ENCODE assay signal across 24 cellular contexts in the genomic region with DNA sequence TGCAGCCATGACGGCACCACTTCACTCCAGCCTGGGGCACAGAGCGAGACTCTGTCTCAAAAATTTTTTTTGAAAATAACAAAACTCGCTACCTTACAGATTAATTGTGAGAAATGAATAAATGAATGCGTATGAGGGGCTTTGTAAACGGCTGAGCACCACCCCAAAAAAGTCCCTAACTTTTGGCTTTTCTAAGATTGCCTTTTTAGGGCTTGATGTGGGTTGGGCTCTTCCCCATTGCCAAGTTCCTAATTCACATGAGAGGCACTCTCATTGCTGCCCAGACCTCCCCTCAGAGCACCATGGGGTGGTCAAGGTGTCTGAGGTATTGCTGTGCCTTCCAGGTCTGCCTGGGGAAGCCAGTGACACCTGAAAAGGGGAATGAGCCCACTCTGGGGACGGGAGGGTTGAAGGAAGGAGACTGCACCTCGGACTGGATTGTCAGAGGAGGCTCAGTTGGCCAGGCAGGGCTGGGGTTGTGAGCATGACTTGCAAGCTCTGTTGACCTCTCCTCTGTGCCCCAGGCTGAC.
DNase-seq lines count a peak whose midpoint lies in the region; ATAC-seq, FAIRE-seq and TF ChIP-seq lines count a peak whose summit lies in the region.
"Had no signal": no experiment of that assay in that cellular context is flagged by ENCODE, and none has a peak within 500 bp of the region (broad histone marks: within the 10 kb centered on the region; RNA-seq: fewer than 3 reads in every experiment).

No MANE protein-coding gene starts in this region.

- SMC1A ChIA-PET in GM12878 (lab: Charles Lee; ENCODE audit: uncharacterized antibody, unreplicated experiment): interaction anchor here (0.6 to 15.3 kb wide), 14 partner anchors 9 to 204 kb away, joined by 3 to 246 read pairs (median 26); partner anchors contain the start of gene PRKCE

- in situ Hi-C loops in GM12878 (cut with MboI): no loop called here

- POLR2A ChIA-PET in GM12878 (lab: Charles Lee): interaction anchor here (0.9 to 11.1 kb wide), 5 partner anchors 13 to 186 kb away, joined by 3 to 77 read pairs (median 12); partner anchors contain the start of gene PRKCE

- H3K36me3 ChIP-seq in GM12878 (ENCODE audit: control insufficient read depth in 2 of 2, insufficient read depth in 2 of 2, low read length in 1 of 2) (no peaks in the 10 kb centered on the region), thyroid gland (no peaks in the 10 kb centered on the region)

- H3K4me1 ChIP-seq in GM12878 (ENCODE audit: control insufficient read depth, insufficient read depth, low read length) (peaks cover 91% of the 10 kb centered on the region), thyroid gland (no peaks in the 10 kb centered on the region)

- DNase-seq in CD1c-positive myeloid dendritic cell (ENCODE audit: extremely low spot score) (peak; percentile 18), GM19239 (ENCODE audit: insufficient read length, low spot score) (no peak), GM12878 (ENCODE audit: low read depth, low spot score) (no peak), thyroid gland (no peak), HUDEP-2 (lab: John Stamatoyannopoulos, UW; ENCODE audit: unreplicated experiment in 76 of 76) (no peak), NCI-H226 (no peak)
- no peak for DNase-seq in stimulated activated naive B cell treated with anti-CD40 and anti-IgM and Interleukin-4, amounts not matched to agents 10 μg/mL and 1 μg/mL and 100 μg/mL, for 72 hours
- DNase-seq: CD4-positive, alpha-beta T cell; COR-L47; DMS79 treated with DMSO at 0.1 percent for 48 hours; NCI-H1092; NCI-H1436; NCI-H187 treated with DMSO at 0.1 percent for 48 hours; NCI-H2107; NCI-H510A; NCI-H748 treated with DMSO at 0.1 percent for 48 hours; PC-9; RPMI8226; SHP77 had no signal

- no peak for TF ChIP-seq CTCF in GM12878 (IDR thresholded peaks at IDR 0.05 in 2 of 3, conservative IDR thresholded peaks at IDR 0.05 in 1 of 3; ENCODE audit: control insufficient read depth in 2 of 3, extremely low read depth in 1 of 3, insufficient read depth in 1 of 3, low read depth in 3 of 3, low read length in 3 of 3)
- no peak for TF ChIP-seq CTCF in thyroid gland (IDR thresholded peaks at IDR 0.05)

- peaks cover 0 to 1% of the 10 kb centered on the region in 2 donors for H3K9me3 Mint-ChIP-seq in stimulated activated naive B cell treated with anti-CD40 and anti-IgM and Interleukin-4, amounts not matched to agents 10 μg/mL and 1 μg/mL and 100 μg/mL, for 72 hours
- H3K9me3 Mint-ChIP-seq: CD4-positive, alpha-beta T cell had no signal

- 76% methylated on average over 7 of the region's 7 CpGs for whole genome bisulfite sequencing in GM12878 (ENCODE audit: insufficient coverage, insufficient replicate concordance, low lambda C conversion rate, missing lambda C conversion rate)
- WGBS in thyroid gland, 2 donors: 91 to 97% methylated on average over 7 of the region's 7 CpGs

- H3K4me3 Mint-ChIP-seq in stimulated activated naive B cell treated with anti-CD40 and anti-IgM and Interleukin-4, amounts not matched to agents 10 μg/mL and 1 μg/mL and 100 μg/mL, for 72 hours: peak overlapping the region; percentile 37 to 81
- H3K4me3 Mint-ChIP-seq: CD4-positive, alpha-beta T cell; T-helper 1 cell treated with Interleukin-12 subunit alpha and Interleukin-12 subunit beta and Interleukin-4 antibody, amounts not matched to agents 30 μg/mL and 1 μg/mL, for 36 hours had no signal

- TF ChIP-seq RAD21 in GM12878 (IDR thresholded peaks at IDR 0.05; ENCODE audit: insufficient read depth, low read depth, low read length): no peak

- BruUV-seq in GM12878 (replicated peaks; lab: Mats Ljungman, UMichigan): no TSS peak

- RAD21 ChIA-PET in GM12878 (lab: Charles Lee; ENCODE audit: unreplicated experiment): interaction anchor here (1.2 to 11.2 kb wide), 14 partner anchors 14 to 188 kb away, joined by 3 to 111 read pairs (median 16); partner anchors contain the start of gene PRKCE

- TF ChIP-seq POLR2A in GM12878 (IDR thresholded peaks at IDR 0.05; ENCODE audit: low read depth, low read length): no peak; the same call in 1 of the 2 replicates
- TF ChIP-seq POLR2A in thyroid gland (IDR thresholded peaks at IDR 0.05): no peak

- H3K4me2 ChIP-seq in GM12878 (ENCODE audit: control insufficient read depth, insufficient read depth): peak overlapping the region; percentile 92
- H3K4me2 ChIP-seq: PC-9 had no signal

- FAIRE-seq in GM19239 (lab: Jason Lieb, UNC) (peak; percentile 48), GM12878 (lab: Jason Lieb, UNC) (no peak)
- FAIRE-seq: A204.1, H54, HepG2, K562 had no signal

- H3K4me1 Mint-ChIP-seq in stimulated activated naive B cell treated with anti-CD40 and anti-IgM and Interleukin-4, amounts not matched to agents 10 μg/mL and 1 μg/mL and 100 μg/mL, for 72 hours: peaks cover 69 to 100% of the 10 kb centered on the region in 2 donors

- TF ChIP-seq EP300 in GM12878 (IDR thresholded peaks at IDR 0.05; ENCODE audit: borderline replicate concordance in 1 of 2, control insufficient read depth in 1 of 2, low read depth in 2 of 2, low read length in 2 of 2): no peak

- no peaks in the 10 kb centered on the region for H3K27me3 Mint-ChIP-seq in stimulated activated naive B cell treated with anti-CD40 and anti-IgM and Interleukin-4, amounts not matched to agents 10 μg/mL and 1 μg/mL and 100 μg/mL, for 72 hours
- H3K27me3 Mint-ChIP-seq: CD4-positive, alpha-beta T cell had no signal

- no peak overlapping the region for H2AFZ ChIP-seq in GM12878 (ENCODE audit: control insufficient read depth, low read depth, low read length)
- H2AFZ ChIP-seq: PC-9 had no signal

- peaks cover under 1 to 2% of the 10 kb centered on the region in 2 donors for H3K36me3 Mint-ChIP-seq in stimulated activated naive B cell treated with anti-CD40 and anti-IgM and Interleukin-4, amounts not matched to agents 10 μg/mL and 1 μg/mL and 100 μg/mL, for 72 hours

- H3K4me3 ChIP-seq in GM12878 (peak overlapping the region; percentile 10; the same call in 1 of the 2 replicates), thyroid gland (replicated peaks in 1 of 3) (no peak overlapping the region)
- H3K4me3 ChIP-seq: K562, PC-9 had no signal

- H4K20me1 ChIP-seq in GM12878 (ENCODE audit: control insufficient read depth, insufficient read depth): no peaks in the 10 kb centered on the region

- H3K9ac ChIP-seq in GM12878 (ENCODE audit: control insufficient read depth, insufficient read depth, low read length): peak overlapping the region; percentile 68

- H3K27ac Mint-ChIP-seq in stimulated activated naive B cell treated with anti-CD40 and anti-IgM and Interleukin-4, amounts not matched to agents 10 μg/mL and 1 μg/mL and 100 μg/mL, for 72 hours: peak overlapping the region; percentile 86
- H3K27ac Mint-ChIP-seq: CD4-positive, alpha-beta T cell; T-helper 1 cell treated with Interleukin-12 subunit alpha and Interleukin-12 subunit beta and Interleukin-4 antibody, amounts not matched to agents 30 μg/mL and 1 μg/mL, for 36 hours had no signal

- H3K27me3 ChIP-seq in GM12878 (replicated peaks in 1 of 2; ENCODE audit: control insufficient read depth in 2 of 2, insufficient read depth in 2 of 2, low read length in 1 of 2) (no peaks in the 10 kb centered on the region), thyroid gland (no peaks in the 10 kb centered on the region)

- H3K79me2 ChIP-seq in GM12878 (ENCODE audit: control insufficient read depth, insufficient read depth, low read length): peaks cover 15% of the 10 kb centered on the region

- H3K27ac ChIP-seq in GM12878 (ENCODE audit: control insufficient read depth, insufficient read depth) (peak overlapping the region; percentile 86), thyroid gland (no peak overlapping the region)
- H3K27ac ChIP-seq: PC-9 had no signal

- H3K9me3 ChIP-seq in GM12878 (replicated peaks; ENCODE audit: control insufficient read depth, insufficient read depth, low read length) (no peaks in the 10 kb centered on the region), thyroid gland (no peaks in the 10 kb centered on the region)

- CTCF ChIA-PET in GM12878 (lab: Yijun Ruan, JAX): interaction anchor here (0.9 to 5.0 kb wide), 10 partner anchors 15 to 191 kb away, joined by 3 to 51 read pairs (median 4); partner anchors contain the start of gene PRKCE

- intact Hi-C loops in GM12878 (cut with micrococcal nuclease; ENCODE audit: unreplicated experiment): loop anchor here (2.0 kb wide), 4 partner anchors 99 to 195 kb away; partner anchors contain the start of gene PRKCE
- intact Hi-C loops in thyroid gland (cut with DNase I): no loop called here

- ATAC-seq in GM12878: peak; percentile 5
- no peak for ATAC-seq in stimulated activated naive B cell treated with anti-CD40 and anti-IgM and Interleukin-4, amounts not matched to agents 10 μg/mL and 1 μg/mL and 100 μg/mL, for 72 hours (replicated peaks)
- ATAC-seq: HepG2, K562 had no signal

TF ChIP-seq in GM12878, 131 proteins besides CTCF, POLR2A, EP300 and RAD21 (continues in another document):
- TF ChIP-seq SRF (IDR thresholded peaks at IDR 0.05; ENCODE audit: low read depth in 2 of 2, low read length in 2 of 2) (peak; percentile 25 to 98; a peak in 2 of 4 replicates), POU2F2 (IDR thresholded peaks at IDR 0.05; ENCODE audit: borderline replicate concordance, low read depth, low read length) (0 out of 3 replicates have a peak, but pooled peaks have one; percentile 35), IRF5 (IDR thresholded peaks at IDR 0.05; ENCODE audit: borderline replicate concordance) (no peak), PAX8 (IDR thresholded peaks at IDR 0.05) (no peak), CBFB (IDR thresholded peaks at IDR 0.05; ENCODE audit: low read depth) (0 out of 2 replicates have a peak, but pooled peaks have one; percentile 34)
